In genomic region chrX:29545878-29546277, GRCh38 we compare ENCODE assay signal across 1 cellular context.
TF ChIP-seq lines count a peak whose summit lies in the region.

No MANE protein-coding gene starts in this region.

TF ChIP-seq in liver, 16 proteins besides CTCF, POLR2A, EP300 and RAD21 (continued from another document):
- TF ChIP-seq ZBTB33 (IDR thresholded peaks at IDR 0.05) = peak; percentile 66
- TF ChIP-seq SP1 (IDR thresholded peaks at IDR 0.05) = peak; percentile 43
- TF ChIP-seq HNF4G (IDR thresholded peaks at IDR 0.05) = peak; percentile 57
- no peak for TF ChIP-seq NR2F2 (IDR thresholded peaks at IDR 0.05)
- peak; percentile 21 for TF ChIP-seq MAX (IDR thresholded peaks at IDR 0.05)
- peak; percentile 52 for TF ChIP-seq FOXA1 (IDR thresholded peaks at IDR 0.05)
- TF ChIP-seq ATF3 (IDR thresholded peaks at IDR 0.05) = no peak
